Comparison of ENCODE assay signal across 17 cellular contexts in genomic region chr21:45939521-45940045, GRCh38. TPM values are rescaled to one million over a fixed set of nuclear protein-coding genes. Genes with fewer than 3 reads are reported as not detected.
DNase-seq lines count a peak whose midpoint lies in the region; ATAC-seq and TF ChIP-seq lines count a peak whose summit lies in the region.
"Had no signal": no experiment of that assay in that cellular context is flagged by ENCODE, and none has a peak within 500 bp of the region (broad histone marks: within the 10 kb centered on the region; RNA-seq: fewer than 3 reads in every experiment).

No MANE protein-coding gene starts in this region.

- peak overlapping the region in 9 of 11 experiments; percentile 45 to 93 (median 87); a peak in 17 of 22 replicates for H3K4me2 ChIP-seq in BLaER1 treated with 17β-estradiol and CSF1 and Interleukin-3, amounts not matched to agents 10 nM and 100 nM

- ATAC-seq in Right ventricle myocardium superior (ENCODE audit: poor library complexity) = no peak
- no peak for ATAC-seq in right cardiac atrium
- no peak for ATAC-seq in GM21447 (IDR thresholded peaks at IDR 0.05; ENCODE audit: unreplicated experiment)
- ATAC-seq in HG03442 (IDR thresholded peaks at IDR 0.05; ENCODE audit: unreplicated experiment) = no peak
- ATAC-seq: CD8-positive, alpha-beta T cell; HCT116 had no signal

- no peak for TF ChIP-seq POLR2A in spleen (IDR thresholded peaks at IDR 0.05)

- no peaks in the 10 kb centered on the region for H3K36me3 ChIP-seq in BLaER1 treated with 17β-estradiol and CSF1 and Interleukin-3, amounts not matched to agents 10 nM and 100 nM
- peaks cover 0 to 40% (median 3%) of the 10 kb centered on the region in 6 donors for H3K36me3 ChIP-seq in spleen

- WGBS in right cardiac atrium = 89% methylated on average over 15 of the region's 15 CpGs
- WGBS in spleen, 5 donors = 86 to 94% (median 90%) methylated on average over 9 to 15 of the region's 15 CpGs

- H3K9ac ChIP-seq in BLaER1 treated with 17β-estradiol and CSF1 and Interleukin-3, amounts not matched to agents 10 nM and 100 nM = 0 out of 22 replicates have a peak overlapping the region, but pooled peaks of 1 of the 11 experiments have one; percentile 54

- TF ChIP-seq CTCF in spleen (IDR thresholded peaks at IDR 0.05 in 8 of 11, conservative IDR thresholded peaks at IDR 0.05 in 3 of 11) = no peak

- H3K9me3 ChIP-seq in right cardiac atrium (ENCODE audit: control insufficient read depth, low read length) = no peaks in the 10 kb centered on the region
- H3K9me3 ChIP-seq in BLaER1 treated with 17β-estradiol and CSF1 and Interleukin-3, amounts not matched to agents 10 nM and 100 nM (replicated peaks in 1 of 11) = no peaks in the 10 kb centered on the region
- peaks cover 0 to 25% (median 19%) of the 10 kb centered on the region in 8 donors for H3K9me3 ChIP-seq in spleen
- H3K9me3 ChIP-seq: Caco-2 had no signal

- no peak overlapping the region for H3K4me3 ChIP-seq in right cardiac atrium (ENCODE audit: low read length)
- no peak overlapping the region for H3K4me3 ChIP-seq in BLaER1 treated with 17β-estradiol and CSF1 and Interleukin-3, amounts not matched to agents 10 nM and 100 nM
- no peak overlapping the region for H3K4me3 ChIP-seq in spleen

- H3K4me1 ChIP-seq in right cardiac atrium (ENCODE audit: control insufficient read depth, insufficient read depth, low read length) = no peaks in the 10 kb centered on the region
- peaks cover 23 to 89% (median 83%) of the 10 kb centered on the region in 10 experiments for H3K4me1 ChIP-seq in BLaER1 treated with 17β-estradiol and CSF1 and Interleukin-3, amounts not matched to agents 10 nM and 100 nM
- no peaks in the 10 kb centered on the region for H3K4me1 ChIP-seq in spleen
- H3K4me1 ChIP-seq: BE2C, Caco-2 had no signal

- no peak overlapping the region for H3K27ac ChIP-seq in right cardiac atrium (ENCODE audit: low read length)
- no peak overlapping the region for H3K27ac ChIP-seq in BLaER1 treated with 17β-estradiol and CSF1 and Interleukin-3, amounts not matched to agents 10 nM and 100 nM
- no peak overlapping the region for H3K27ac ChIP-seq in spleen
- H3K27ac ChIP-seq: C4-2B had no signal

- intact Hi-C loops in Right ventricle myocardium superior (cut with DNase I) (no loop called here), right cardiac atrium (cut with DNase I) (no loop called here), spleen (cut with DNase I; ENCODE audit: low total_unique reads) (no loop called here)

- H3K27me3 ChIP-seq in right cardiac atrium (ENCODE audit: control insufficient read depth, insufficient read depth) (no peaks in the 10 kb centered on the region), spleen (replicated peaks in 1 of 7) (no peaks in the 10 kb centered on the region)
- H3K27me3 ChIP-seq in BLaER1 treated with 17β-estradiol and CSF1 and Interleukin-3, amounts not matched to agents 10 nM and 100 nM = peaks cover 0 to 8% (median 0%) of the 10 kb centered on the region in 11 experiments; a peak in 3 of 22 replicates
- H3K27me3 ChIP-seq: BE2C had no signal

- peaks cover 0 to 33% (median 9%) of the 10 kb centered on the region in 11 experiments; a peak in 12 of 22 replicates for H4K20me1 ChIP-seq in BLaER1 treated with 17β-estradiol and CSF1 and Interleukin-3, amounts not matched to agents 10 nM and 100 nM

- DNase-seq in Right ventricle myocardium superior = peak; percentile 21
- DNase-seq in right cardiac atrium = no peak
- peak; percentile 10 for DNase-seq in iPS-NIHi11 (ENCODE audit: low spot score)
- DNase-seq in spleen = peak; percentile 65
- no peak for DNase-seq in GOT3 (lab: John Stamatoyannopoulos, UW)
- DNase-seq: BE2C; CD4-positive, CD25-positive, alpha-beta regulatory T cell; CD8-positive, alpha-beta T cell; DMS153; DND-41; H9 had no signal

RNA-seq across cellular contexts. Expression of gene COL6A1, which starts 42.0 kb away (rescaled TPM):
- 173 TPM for total RNA-seq in Right ventricle myocardium superior
- total RNA-seq in right cardiac atrium = 100 to 1,000 TPM; 112 to 192 (median 171) TPM
- 165 TPM for polyA plus RNA-seq in right cardiac atrium
- total RNA-seq in spleen = 100 to 1,000 TPM in 6 of 7 donors, 10 to 100 TPM in 1; 76.5 to 190 (median 139) TPM
- 100 to 1,000 TPM in 2 of 3 donors, 10 to 100 TPM in 1; 85.7 to 152 (median 119) TPM for polyA plus RNA-seq in spleen

Comparison
In these comparisons a context has a peak if more than half of its experiments do, and no peak if none do; other contexts are left out.
1. DNase-seq: peak in Right ventricle myocardium superior (single experiment), iPS-NIHi11 (single experiment) and spleen (single experiment); none in right cardiac atrium (0 of 3) and GOT3 (single experiment).